Comparison of ENCODE assay signal across 8 cellular contexts in the genomic region with DNA sequence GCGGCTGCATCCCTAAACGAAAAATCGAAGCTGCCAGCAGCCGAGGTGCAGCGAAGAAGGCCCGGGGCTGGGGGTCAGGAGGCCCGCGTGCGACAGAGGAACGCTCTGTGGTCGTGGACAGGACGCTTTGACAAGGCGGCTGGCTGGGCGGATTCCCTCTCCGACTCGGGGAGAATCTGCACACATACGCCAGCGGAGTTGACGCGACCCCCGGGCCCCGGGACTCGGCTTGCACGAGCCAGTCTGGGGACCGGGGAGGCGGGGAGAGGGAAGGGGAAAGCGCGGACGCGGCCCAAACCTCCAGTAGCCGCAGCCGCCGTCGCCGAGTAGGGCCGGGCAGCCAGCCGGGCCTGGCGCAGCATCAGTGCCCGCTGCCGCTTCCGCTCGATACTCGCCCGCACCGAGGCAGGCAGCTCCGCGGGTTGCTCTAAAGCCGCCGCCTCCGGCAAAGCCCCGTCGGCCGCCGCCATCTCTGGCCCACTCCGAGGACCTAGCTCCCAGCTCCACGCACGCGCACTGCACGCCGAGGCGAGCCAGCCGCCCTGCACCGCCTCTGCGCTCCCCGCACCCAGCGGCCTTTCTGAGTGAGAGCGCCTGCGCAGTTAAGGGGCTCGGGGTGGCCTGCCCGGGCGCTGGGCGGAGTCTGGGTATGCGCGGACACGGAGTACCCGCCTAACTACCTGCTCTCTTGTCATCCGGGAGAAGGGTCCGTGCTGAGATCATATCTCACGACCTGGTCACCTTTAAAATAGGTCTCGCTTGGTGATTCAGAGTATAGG. TPM values are rescaled to one million over a fixed set of nuclear protein-coding genes. Genes with fewer than 3 reads are reported as not detected.
A peak's percentile ranks its signal among the peaks of the same experiment; 100 is the strongest.
DNase-seq lines count a peak whose midpoint lies in the region; ATAC-seq and TF ChIP-seq lines count a peak whose summit lies in the region.

A gene (minus strand): TSS at position 518 of the 779 bp plus-strand sequence. CDS start 48 bp downstream, at position 470.

- peak; percentile 83 for DNase-seq in DMS53 treated with DMSO at 0.1 percent for 48 hours (lab: John Stamatoyannopoulos, UW; ENCODE audit: unreplicated experiment)
- DNase-seq in KBM-7: peak; percentile 93
- DNase-seq in PC-9: peak; percentile 86 to 99
- peak; percentile 96 for DNase-seq in activated T-cell treated with anti-CD3 and anti-CD28 coated beads, Interleukin-2, amount 50 U/mL, for 4 hours
- peak; percentile 92 for DNase-seq in stimulated activated CD8-positive, alpha-beta memory T cell treated with anti-CD3 and anti-CD28 coated beads, Interleukin-7, amount 100 ng/mL, for 24 hours (ENCODE audit: low read depth)

- H3K36me3 ChIP-seq in PC-9 (ENCODE audit: low read depth) (peaks cover 5% of the 10 kb centered on the region; the same call in 1 of the 2 replicates), muscle layer of duodenum (ENCODE audit: control insufficient read depth in 1 of 2, insufficient read depth in 2 of 2, low read length in 2 of 2) (peaks cover 0 to 3% of the 10 kb centered on the region in 2 donors)

- peaks cover 39% of the 10 kb centered on the region for H3K79me2 ChIP-seq in PC-9 (ENCODE audit: low read depth)

- H3K4me1 ChIP-seq in PC-9 (replicated peaks; ENCODE audit: insufficient read depth) (peaks cover 29% of the 10 kb centered on the region), muscle layer of duodenum (ENCODE audit: control insufficient read depth in 1 of 2, insufficient read depth in 2 of 2, low read length in 2 of 2) (peaks cover 11 to 26% of the 10 kb centered on the region in 2 donors)

- ATAC-seq in GM21717 (IDR thresholded peaks at IDR 0.05; ENCODE audit: unreplicated experiment) (peak; percentile 94), esophagus mucosa (peak; percentile 98)
- ATAC-seq in activated T-cell treated with anti-CD3 and anti-CD28 coated beads, Interleukin-2, amount 50 U/mL, for 4 hours: peak; percentile 92

- peaks cover 57% of the 10 kb centered on the region for H3K4me1 Mint-ChIP-seq in activated T-cell treated with anti-CD3 and anti-CD28 coated beads, Interleukin-2, amount 50 U/mL, for 4 hours (ENCODE audit: low read depth)

- TF ChIP-seq CTCF in PC-9 (conservative IDR thresholded peaks at IDR 0.05): no peak; the same call in 1 of the 2 replicates

- H3K27ac ChIP-seq in PC-9 (peak within 1 kb of the TSS; percentile 57), muscle layer of duodenum (ENCODE audit: low read length) (peak within 1 kb of the TSS; percentile 82)

- peaks cover 11% of the 10 kb centered on the region for H3F3A ChIP-seq in PC-9 (ENCODE audit: insufficient read depth, low read depth)

- H4K20me1 ChIP-seq in PC-9 (ENCODE audit: insufficient read depth): 0 out of 2 replicates have a peak, but pooled peaks cover 3% of the 10 kb centered on the region

- H3K4me3 ChIP-seq in PC-9 (peak within 1 kb of the TSS; percentile 63), muscle layer of duodenum (ENCODE audit: low read depth in 1 of 2, low read length in 2 of 2) (peak within 1 kb of the TSS; percentile 77 to 83)

- POLR2A ChIA-PET in PC-9 (lab: Charles Lee; ENCODE audit: unreplicated experiment): interaction anchor here (0.6 to 0.7 kb wide), 3 partner anchors 13 to 1111 kb away, joined by 3 to 8 read pairs (median 5); no protein-coding TSS in a partner anchor

- peak within 1 kb of the TSS; percentile 91 for H3K4me3 Mint-ChIP-seq in activated T-cell treated with anti-CD3 and anti-CD28 coated beads, Interleukin-2, amount 50 U/mL, for 4 hours

- in situ Hi-C loops in KBM-7 (cut with MboI; ENCODE audit: low pct_unique_long_range_greater_than_20kb, low sequenced_read_pairs): no loop called here

- H3K36me3 Mint-ChIP-seq in activated T-cell treated with anti-CD3 and anti-CD28 coated beads, Interleukin-2, amount 50 U/mL, for 4 hours (ENCODE audit: insufficient read depth): peaks cover 6% of the 10 kb centered on the region

- intact Hi-C loops in PC-9 (cut with micrococcal nuclease; ENCODE audit: unreplicated experiment): no loop called here

- no peaks in the 10 kb centered on the region for H3K9me3 ChIP-seq in PC-9 (ENCODE audit: insufficient read depth, low read depth)
- no peaks in the 10 kb centered on the region for H3K9me3 ChIP-seq in muscle layer of duodenum (ENCODE audit: control insufficient read depth in 1 of 2, low read length in 2 of 2)

- CTCF ChIA-PET in PC-9 (lab: Charles Lee): no interaction called here

- peaks cover 4% of the 10 kb centered on the region for H3K27me3 Mint-ChIP-seq in activated T-cell treated with anti-CD3 and anti-CD28 coated beads, Interleukin-2, amount 50 U/mL, for 4 hours (ENCODE audit: low read depth)

- H3K9me3 Mint-ChIP-seq in activated T-cell treated with anti-CD3 and anti-CD28 coated beads, Interleukin-2, amount 50 U/mL, for 4 hours: no peaks in the 10 kb centered on the region

- H3K27me3 ChIP-seq in PC-9 (ENCODE audit: insufficient read depth, low read depth) (no peaks in the 10 kb centered on the region), muscle layer of duodenum (ENCODE audit: low read depth, low read length) (no peaks in the 10 kb centered on the region)

- TSS peak; percentile 46 for BruUV-seq in PC-9 (replicated peaks; lab: Mats Ljungman, UMichigan)

- peak within 1 kb of the TSS; percentile 74 for H2AFZ ChIP-seq in PC-9

- H3K9me2 ChIP-seq in PC-9 (ENCODE audit: insufficient read depth): no peaks in the 10 kb centered on the region

- peak within 1 kb of the TSS; percentile 82 for H3K4me2 ChIP-seq in PC-9

RNA-seq across cellular contexts. Expression of the gene that starts here (rescaled TPM):
- 11.6 and 17.4 TPM in 2 replicates for total RNA-seq in PC-9 (2021)
- 10 to 100 TPM; 11.3 to 12.6 (median 11.4) TPM for total RNA-seq in activated T-cell treated with anti-CD3 and anti-CD28 coated beads, Interleukin-2, amount 50 U/mL, for 4 hours
- 6.3 TPM for total RNA-seq in esophagus mucosa

Comparison
In these comparisons a context has a peak if more than half of its experiments do, and no peak if none do; other contexts are left out.
1. Peak in every context shown above with its lines: DNase-seq, ATAC-seq, H3K4me3 ChIP-seq and H3K27ac ChIP-seq.